In the genomic region with DNA sequence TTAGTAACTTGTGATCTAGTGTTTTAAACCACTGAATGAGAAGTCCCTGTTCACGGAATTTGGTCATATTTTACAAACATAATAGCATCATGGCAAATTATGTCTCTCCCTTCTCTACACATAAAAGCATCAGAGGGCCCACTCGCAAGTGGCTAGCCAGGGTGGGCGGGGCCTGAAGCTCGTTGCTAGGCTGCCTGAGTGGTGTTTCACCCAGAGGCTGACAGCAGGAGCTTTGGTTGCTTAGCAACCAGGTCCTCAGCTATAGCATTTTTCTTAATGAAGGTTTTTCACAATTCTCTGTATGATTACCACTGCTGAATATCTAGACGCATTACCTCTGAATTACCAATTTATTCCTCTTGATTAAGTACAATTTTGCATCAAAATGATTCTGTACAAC, we compare ENCODE assay signal across 10 cellular contexts.
DNase-seq lines count a peak whose midpoint lies in the region; ATAC-seq and TF ChIP-seq lines count a peak whose summit lies in the region.
"Had no signal": no experiment of that assay in that cellular context is flagged by ENCODE, and none has a peak within 500 bp of the region (broad histone marks: within the 10 kb centered on the region; RNA-seq: fewer than 3 reads in every experiment).

No MANE protein-coding gene starts in this region.

- intact Hi-C loops in left ventricle myocardium superior (cut with micrococcal nuclease) (no loop called here), left ventricle myocardium inferior (cut with micrococcal nuclease) (no loop called here)

- no peak overlapping the region for H3K4me3 ChIP-seq in left ventricle myocardium inferior
- no peak overlapping the region for H3K4me3 ChIP-seq in fibroblast of mammary gland (ENCODE audit: control insufficient read depth, low read depth, low read length)
- H3K4me3 ChIP-seq: BLaER1 treated with 17β-estradiol and CSF1 and Interleukin-3, amounts not matched to agents 10 nM and 100 nM; thyroid gland had no signal

- H3K4me1 ChIP-seq in left ventricle myocardium inferior: no peaks in the 10 kb centered on the region
- H3K4me1 ChIP-seq: BLaER1 treated with 17β-estradiol and CSF1 and Interleukin-3, amounts not matched to agents 10 nM and 100 nM; thyroid gland had no signal

- no peaks in the 10 kb centered on the region for H3K27me3 ChIP-seq in left ventricle myocardium inferior (ENCODE audit: low read depth)
- H3K27me3 ChIP-seq: BLaER1 treated with 17β-estradiol and CSF1 and Interleukin-3, amounts not matched to agents 10 nM and 100 nM; thyroid gland had no signal

- no peak overlapping the region for H3K27ac ChIP-seq in left ventricle myocardium inferior (replicated peaks)
- no peak overlapping the region for H3K27ac ChIP-seq in substantia nigra (ENCODE audit: low read depth, low read length, poor library complexity, severe bottlenecking)
- H3K27ac ChIP-seq: BLaER1 treated with 17β-estradiol and CSF1 and Interleukin-3, amounts not matched to agents 10 nM and 100 nM; thyroid gland had no signal

- peak; percentile 30 for DNase-seq in left ventricle myocardium superior
- DNase-seq in left ventricle myocardium inferior: no peak
- peak; percentile 88 for DNase-seq in NCI-H748 treated with DMSO at 0.1 percent for 48 hours (lab: John Stamatoyannopoulos, UW)
- DNase-seq in fibroblast of mammary gland (ENCODE audit: low read depth): peak; percentile 45
- DNase-seq in substantia nigra (lab: John Stamatoyannopoulos, UW): peak in 25 of 49 donors; percentile 1 to 62 (median 17)
- no peak for DNase-seq in activated gamma-delta T cell treated with Interleukin-2 at 50 U/mL for 16 hours
- no peak for DNase-seq in stimulated activated naive CD4-positive, alpha-beta T cell treated with Interleukin-2 at 50 U/mL for 16 hours (lab: John Stamatoyannopoulos, UW)
- DNase-seq in activated CD4-positive, CD25-positive, alpha-beta regulatory T cell (lab: John Stamatoyannopoulos, UW): no peak

- ATAC-seq in left ventricle myocardium superior: no peak

- no peak for TF ChIP-seq CTCF in left ventricle myocardium inferior (IDR thresholded peaks at IDR 0.05; ENCODE audit: borderline replicate concordance)
- TF ChIP-seq CTCF in fibroblast of mammary gland (conservative IDR thresholded peaks at IDR 0.05; ENCODE audit: control insufficient read depth, insufficient read depth, low read depth, low read length): no peak

- H3K9me3 ChIP-seq in left ventricle myocardium inferior (replicated peaks): no peaks in the 10 kb centered on the region
- H3K9me3 ChIP-seq: thyroid gland had no signal

- H3K36me3 ChIP-seq in left ventricle myocardium inferior: peaks cover 3% of the 10 kb centered on the region
- H3K36me3 ChIP-seq: BLaER1 treated with 17β-estradiol and CSF1 and Interleukin-3, amounts not matched to agents 10 nM and 100 nM; thyroid gland had no signal

Comparison
In these comparisons a context has a peak if more than half of its experiments do, and no peak if none do; other contexts are left out.
1. DNase-seq: peak in left ventricle myocardium superior (single experiment), NCI-H748 treated with DMSO at 0.1 percent for 48 hours (single experiment), fibroblast of mammary gland (single experiment) and substantia nigra (25 of 49); none in left ventricle myocardium inferior (single experiment), activated gamma-delta T cell treated with Interleukin-2 at 50 U/mL for 16 hours (single experiment), stimulated activated naive CD4-positive, alpha-beta T cell treated with Interleukin-2 at 50 U/mL for 16 hours (single experiment) and activated CD4-positive, CD25-positive, alpha-beta regulatory T cell (0 of 4).